ENCODE assay signal across 8 cellular contexts in genomic region chrX:47482512-47483309, GRCh38. TPM values are rescaled to one million over a fixed set of nuclear protein-coding genes. Genes with fewer than 3 reads are reported as not detected.
DNase-seq lines count a peak whose midpoint lies in the region; ATAC-seq and TF ChIP-seq lines count a peak whose summit lies in the region.

Gene ZNF41 (minus strand): TSS chrX:47483222. CDS start chrX:47467481, 15,741 bp downstream.

- H3K4me1 ChIP-seq in HUES6 (ENCODE audit: control insufficient read depth, insufficient read depth, low read length) (peaks cover 9% of the 10 kb centered on the region; the same call in 1 of the 2 replicates), NT2/D1 (ENCODE audit: insufficient read depth, insufficient read length) (no peaks in the 10 kb centered on the region)

- DNase-seq in Caki2 (ENCODE audit: low read depth) = peak; percentile 88
- peak; percentile 64 for DNase-seq in NT2/D1 (ENCODE audit: low read depth, low spot score)
- peak; percentile 41 for DNase-seq in activated CD8-positive, alpha-beta memory T cell treated with anti-CD3 and anti-CD28 coated beads, Interleukin-2, amount 50 U/mL, for 24 hours (ENCODE audit: extremely low read depth)
- DNase-seq in endothelial cell (ENCODE audit: low spot score) = peak; percentile 53
- peak; percentile 71 for DNase-seq in midbrain (lab: John Stamatoyannopoulos, UW)
- peak; percentile 53 to 72 for DNase-seq in stimulated activated CD8-positive, alpha-beta memory T cell treated with anti-CD3 and anti-CD28 coated beads, Interleukin-15, amount 100 ng/mL, for 48 hours (ENCODE audit: low read depth in 2 of 2)

- peaks cover 5% of the 10 kb centered on the region for H3K36me3 Mint-ChIP-seq in endothelial cell (ENCODE audit: low read depth, unreplicated experiment)

- H3K27me3 ChIP-seq in HUES6 (ENCODE audit: control insufficient read depth, insufficient read depth, low read length) (no peaks in the 10 kb centered on the region), NT2/D1 (ENCODE audit: insufficient read depth, insufficient read length) (no peaks in the 10 kb centered on the region)

- H3K9me3 Mint-ChIP-seq in endothelial cell (ENCODE audit: unreplicated experiment) = no peaks in the 10 kb centered on the region

- TF ChIP-seq CTCF in endothelial cell (IDR thresholded peaks at IDR 0.05; ENCODE audit: unreplicated experiment) = no peak

- H3K4me1 Mint-ChIP-seq in endothelial cell (ENCODE audit: unreplicated experiment) = peaks cover 21% of the 10 kb centered on the region

- H3K36me3 ChIP-seq in HUES6 (ENCODE audit: control insufficient read depth, insufficient read depth, low read length) = no peaks in the 10 kb centered on the region
- no peaks in the 10 kb centered on the region for H3K36me3 ChIP-seq in NT2/D1 (ENCODE audit: insufficient read depth, insufficient read length, low read length)

- peak within 1 kb of the TSS; percentile 83 for H3K27ac ChIP-seq in HUES6 (ENCODE audit: low read depth, low read length)

- H3K4me3 ChIP-seq in HUES6 (ENCODE audit: low read depth, low read length) (peak within 1 kb of the TSS; percentile 62), NT2/D1 (ENCODE audit: insufficient read length, low read depth) (peak within 1 kb of the TSS; percentile 71)

- H3K27ac Mint-ChIP-seq in endothelial cell (ENCODE audit: unreplicated experiment) = peak within 1 kb of the TSS; percentile 97

- H3K27me3 Mint-ChIP-seq in endothelial cell (ENCODE audit: unreplicated experiment) = peaks cover 4% of the 10 kb centered on the region

- peak within 1 kb of the TSS; percentile 89 for H3K9ac ChIP-seq in HUES6 (ENCODE audit: low read length)
- peak within 1 kb of the TSS; percentile 93 for H3K9ac ChIP-seq in NT2/D1 (ENCODE audit: insufficient read length, low read depth)

- H3K9me3 ChIP-seq in HUES6 (ENCODE audit: control insufficient read depth, insufficient read depth, low read depth, low read length) (peaks cover 3% of the 10 kb centered on the region; the same call in 1 of the 2 replicates), NT2/D1 (ENCODE audit: insufficient read depth, low read length) (no peaks in the 10 kb centered on the region)

- peak; percentile 90 for ATAC-seq in GM21447 (IDR thresholded peaks at IDR 0.05; ENCODE audit: unreplicated experiment)

- in situ Hi-C loops in Caki2 (cut with HindIII; ENCODE audit: low pct_unique_long_range_greater_than_20kb, low sequenced_read_pairs) = no loop called here

- H3K4me3 Mint-ChIP-seq in endothelial cell (ENCODE audit: unreplicated experiment) = peak within 1 kb of the TSS; percentile 93

RNA-seq across cellular contexts. Expression of gene ZNF41, which starts in this region (rescaled TPM):
- 4.0 and 7.9 TPM in 2 replicates for total RNA-seq in Caki2 (2014; rRNA removed; shearing (Covaris generic); ENCODE audit: low replicate concordance)
- total RNA-seq in endothelial cell (ENCODE audit: unreplicated experiment) = 5.7 TPM

Comparison
In these comparisons a context has a peak if more than half of its experiments do, and no peak if none do; other contexts are left out.
1. Peak in every context shown above with its lines: DNase-seq, ATAC-seq, H3K4me3 ChIP-seq and H3K27ac ChIP-seq.